ENCODE assay signal across 16 cellular contexts in genomic region chr2:97991081-97991856, GRCh38. TPM values are rescaled to one million over a fixed set of nuclear protein-coding genes. Genes with fewer than 3 reads are reported as not detected.
DNase-seq lines count a peak whose midpoint lies in the region; ATAC-seq and TF ChIP-seq lines count a peak whose summit lies in the region.
"Had no signal": no experiment of that assay in that cellular context is flagged by ENCODE, and none has a peak within 500 bp of the region (broad histone marks: within the 10 kb centered on the region; RNA-seq: fewer than 3 reads in every experiment).

No MANE protein-coding gene starts in this region.

- TF ChIP-seq EP300 in tibial nerve (IDR thresholded peaks at IDR 0.05), result no peak

- peak overlapping the region in 2 of 3 donors; percentile 53 to 97 for H3K27ac Mint-ChIP-seq in CD4-positive, CD25-positive, alpha-beta regulatory T cell
- peak overlapping the region; percentile 72 for H3K27ac Mint-ChIP-seq in memory B cell
- H3K27ac Mint-ChIP-seq: activated CD4-positive, alpha-beta T cell treated with anti-CD3 and anti-CD28 coated beads, Interleukin-2, amount 10 ng/mL, durations not matched to agents 7 days and 5 days had no signal

- H2AFZ ChIP-seq in OCI-LY1 (ENCODE audit: low read length), result no peak overlapping the region

- DNase-seq in CD4-positive, CD25-positive, alpha-beta regulatory T cell, result no peak
- peak; percentile 75 for DNase-seq in GM12865 (ENCODE audit: low read depth)
- no peak for DNase-seq in memory B cell (ENCODE audit: low spot score in 2 of 2)
- DNase-seq in NCI-H146 (lab: John Stamatoyannopoulos, UW), result no peak
- no peak for DNase-seq in tibial nerve (ENCODE audit: low spot score in 2 of 2)
- DNase-seq: activated CD4-positive, alpha-beta T cell treated with anti-CD3 and anti-CD28 coated beads, Interleukin-2, amount 10 ng/mL, durations not matched to agents 7 days and 5 days; activated T-cell treated with anti-CD3 and anti-CD28 coated beads, Interleukin-2, amount 50 U/mL, for 1 hour; caudate nucleus; effector CD8-positive, alpha-beta T cell; MM.1S; NCI-H2171 treated with DMSO at 0.1 percent for 48 hours; NK-92 treated with Interleukin-12 subunit alpha and Interleukin-12 subunit beta, amount 100 ng/mL, for 24 hours; right cardiac atrium had no signal

- H3K4me3 Mint-ChIP-seq in CD4-positive, CD25-positive, alpha-beta regulatory T cell, result peak overlapping the region in 3 of 4 donors; percentile 25 to 54 (median 30)
- H3K4me3 Mint-ChIP-seq in memory B cell, result peak overlapping the region; percentile 81
- H3K4me3 Mint-ChIP-seq: activated CD4-positive, alpha-beta T cell treated with anti-CD3 and anti-CD28 coated beads, Interleukin-2, amount 10 ng/mL, durations not matched to agents 7 days and 5 days had no signal

- no peaks in the 10 kb centered on the region for H3F3A ChIP-seq in OCI-LY1 (ENCODE audit: insufficient read depth, low read length)

- H3K4me2 ChIP-seq in OCI-LY1 (ENCODE audit: low read length), result peak overlapping the region; percentile 44

- no peak overlapping the region for H3K9ac ChIP-seq in OCI-LY1 (ENCODE audit: low read length)

- H4K20me1 ChIP-seq in OCI-LY1 (ENCODE audit: insufficient read depth, low read length), result no peaks in the 10 kb centered on the region

- H3K9me2 ChIP-seq in OCI-LY1 (ENCODE audit: low read depth, low read length), result no peaks in the 10 kb centered on the region

- 91 to 94% methylated on average over 7 of the region's 7 CpGs for WGBS in tibial nerve, 2 donors

- no peaks in the 10 kb centered on the region for H3K27me3 ChIP-seq in CD4-positive, CD25-positive, alpha-beta regulatory T cell (ENCODE audit: control insufficient read depth, insufficient read depth, low read length)
- H3K27me3 ChIP-seq in OCI-LY1 (ENCODE audit: insufficient read depth, low read length), result no peaks in the 10 kb centered on the region
- no peaks in the 10 kb centered on the region for H3K27me3 ChIP-seq in tibial nerve

- H3K4me1 Mint-ChIP-seq in CD4-positive, CD25-positive, alpha-beta regulatory T cell, result peaks cover 41 to 78% (median 58%) of the 10 kb centered on the region in 4 donors
- H3K4me1 Mint-ChIP-seq in memory B cell, result peaks cover 57% of the 10 kb centered on the region

- ATAC-seq in CD4-positive, CD25-positive, alpha-beta regulatory T cell (ENCODE audit: low read depth in 2 of 2), result no peak
- ATAC-seq in memory B cell (ENCODE audit: low read depth), result no peak
- ATAC-seq in GM18868 (IDR thresholded peaks at IDR 0.05; ENCODE audit: unreplicated experiment), result no peak
- no peak for ATAC-seq in GM21515 (IDR thresholded peaks at IDR 0.05; ENCODE audit: unreplicated experiment)
- ATAC-seq: right cardiac atrium had no signal

- no peaks in the 10 kb centered on the region for H3K9me3 ChIP-seq in CD4-positive, CD25-positive, alpha-beta regulatory T cell (ENCODE audit: control insufficient read depth in 2 of 2, low read length in 2 of 2)
- H3K9me3 ChIP-seq in OCI-LY1 (ENCODE audit: low read length) (peaks cover 12% of the 10 kb centered on the region), tibial nerve (peaks cover 0 to 14% (median 3%) of the 10 kb centered on the region in 4 donors)

- H3K27ac ChIP-seq in CD4-positive, CD25-positive, alpha-beta regulatory T cell (ENCODE audit: insufficient read depth, low read length, poor library complexity, severe bottlenecking), result no peak overlapping the region
- H3K27ac ChIP-seq in OCI-LY1 (ENCODE audit: low read depth, low read length, poor library complexity, severe bottlenecking) (peak overlapping the region; percentile 48), tibial nerve (no peak overlapping the region)

- peak overlapping the region; percentile 10 for H3K4me3 ChIP-seq in CD4-positive, CD25-positive, alpha-beta regulatory T cell (ENCODE audit: low read depth, low read length)
- peak overlapping the region; percentile 40 for H3K4me3 ChIP-seq in GM12865 (ENCODE audit: low read depth, low read length)
- H3K4me3 ChIP-seq in OCI-LY1 (ENCODE audit: low read depth, low read length, poor library complexity, severe bottlenecking), result peak overlapping the region; percentile 27
- H3K4me3 ChIP-seq in tibial nerve, result no peak overlapping the region

- no peak for TF ChIP-seq POLR2A in tibial nerve (IDR thresholded peaks at IDR 0.05)

- peaks cover 32% of the 10 kb centered on the region for H3K4me1 ChIP-seq in CD4-positive, CD25-positive, alpha-beta regulatory T cell (ENCODE audit: control insufficient read depth, insufficient read depth, low read length, poor library complexity, severe bottlenecking)
- H3K4me1 ChIP-seq in OCI-LY1 (ENCODE audit: insufficient read depth, low read length, severe bottlenecking) (peaks cover 45% of the 10 kb centered on the region), tibial nerve (peaks cover 0 to 44% (median 21%) of the 10 kb centered on the region in 4 donors)

- H3K79me2 ChIP-seq in OCI-LY1 (ENCODE audit: insufficient read depth, low read length), result peaks cover 82% of the 10 kb centered on the region

- H3K9me3 Mint-ChIP-seq in CD4-positive, CD25-positive, alpha-beta regulatory T cell, result peaks cover 0 to 7% (median 2%) of the 10 kb centered on the region in 7 donors
- peaks cover 4% of the 10 kb centered on the region for H3K9me3 Mint-ChIP-seq in memory B cell

- TF ChIP-seq CTCF in GM12865 (IDR thresholded peaks at IDR 0.05; ENCODE audit: insufficient read depth, low read depth, low read length, missing control alignments) (no peak), OCI-LY1 (IDR thresholded peaks at IDR 0.05; ENCODE audit: low read length) (no peak), tibial nerve (IDR thresholded peaks at IDR 0.05) (no peak)

- no peaks in the 10 kb centered on the region for H3K27me3 Mint-ChIP-seq in CD4-positive, CD25-positive, alpha-beta regulatory T cell
- no peaks in the 10 kb centered on the region for H3K27me3 Mint-ChIP-seq in memory B cell
- H3K27me3 Mint-ChIP-seq: activated CD4-positive, alpha-beta T cell treated with anti-CD3 and anti-CD28 coated beads, Interleukin-2, amount 10 ng/mL, durations not matched to agents 7 days and 5 days had no signal

- no peaks in the 10 kb centered on the region for H3K36me3 ChIP-seq in CD4-positive, CD25-positive, alpha-beta regulatory T cell (ENCODE audit: control insufficient read depth, insufficient read depth, low read length)
- H3K36me3 ChIP-seq in OCI-LY1 (ENCODE audit: insufficient read depth, low read length), result peaks cover 10% of the 10 kb centered on the region; the same call in 1 of the 2 replicates
- no peaks in the 10 kb centered on the region for H3K36me3 ChIP-seq in tibial nerve

- peaks cover 7% of the 10 kb centered on the region for H3K36me3 Mint-ChIP-seq in CD4-positive, CD25-positive, alpha-beta regulatory T cell
- peaks cover 15% of the 10 kb centered on the region for H3K36me3 Mint-ChIP-seq in memory B cell

RNA-seq across cellular contexts. Expression of gene TMEM131, which starts 4.5 kb away (rescaled TPM):
- 34.1 TPM for total RNA-seq in CD4-positive, CD25-positive, alpha-beta regulatory T cell
- polyA plus RNA-seq in CD4-positive, CD25-positive, alpha-beta regulatory T cell, result 1 to 10 TPM; 6.7 to 8.4 (median 7.7) TPM
- 10 to 100 TPM; 39.0 to 58.5 (median 41.3) TPM for total RNA-seq in tibial nerve

Comparison
In these comparisons a context has a peak if more than half of its experiments do, and no peak if none do; other contexts are left out.
1. H3K4me3 ChIP-seq: peak in CD4-positive, CD25-positive, alpha-beta regulatory T cell (single experiment), GM12865 (single experiment) and OCI-LY1 (single experiment); none in tibial nerve (0 of 4).